8 cellular contexts compared by ENCODE assay signal in genomic region chr19:45402469-45403070, GRCh38. TPM values are rescaled to one million over a fixed set of nuclear protein-coding genes. Genes with fewer than 3 reads are reported as not detected.
A peak's percentile ranks its signal among the peaks of the same experiment; 100 is the strongest.
DNase-seq lines count a peak whose midpoint lies in the region; ATAC-seq and TF ChIP-seq lines count a peak whose summit lies in the region.

No MANE protein-coding gene starts in this region.

- H3K4ac ChIP-seq in IMR-90 (ENCODE audit: low read depth, low read length): peak overlapping the region; percentile 54; the same call in 1 of the 2 replicates

- H3K4me1 ChIP-seq in IMR-90 (ENCODE audit: control insufficient read depth, insufficient read depth, low read length): peaks cover 5% of the 10 kb centered on the region
- peaks cover 27% of the 10 kb centered on the region for H3K4me1 ChIP-seq in ectodermal cell (ENCODE audit: control insufficient read depth, insufficient read depth, low read length)

- TF ChIP-seq RAD21 in IMR-90 (IDR thresholded peaks at IDR 0.05; ENCODE audit: low read length): no peak

- 0 out of 2 replicates have a peak overlapping the region, but pooled peaks have one; percentile 31 for H3K14ac ChIP-seq in IMR-90 (replicated peaks; ENCODE audit: low read depth, low read length)

- 24% methylated on average over 24 of the region's 32 CpGs; no CpG with 5 or more reads in 1 of the 2 experiments for WGBS in IMR-90 (ENCODE audit: extremely low coverage in 2 of 2, insufficient read length in 1 of 2), 2 experiments
- WGBS in ectodermal cell, 2 experiments: 15% methylated on average over 32 of the region's 32 CpGs

- peak overlapping the region in 1 of 2 experiments; percentile 38; a peak in 1 of 4 replicates for H4K8ac ChIP-seq in IMR-90 (ENCODE audit: low read depth in 2 of 2, low read length in 2 of 2)

- H4K91ac ChIP-seq in IMR-90 (ENCODE audit: insufficient read depth, low read depth, low read length): peak overlapping the region; percentile 32; the same call in 1 of the 2 replicates

- H2BK20ac ChIP-seq in IMR-90 (ENCODE audit: low read depth, low read length): peak overlapping the region; percentile 51; the same call in 1 of the 2 replicates

- H3K4me3 ChIP-seq in BJ (ENCODE audit: low read depth, low read length) (no peak overlapping the region), IMR-90 (ENCODE audit: insufficient read depth, low read depth, low read length) (no peak overlapping the region), ectodermal cell (ENCODE audit: insufficient read depth, low read depth, low read length) (peak overlapping the region; percentile 11)

- H3K4me1 Mint-ChIP-seq in nephron: peaks cover 24% of the 10 kb centered on the region

- no peak for TF ChIP-seq POLR2A in IMR-90 (IDR thresholded peaks at IDR 0.05; ENCODE audit: low read depth, low read length)

- in situ Hi-C loops in IMR-90 (cut with MboI; ENCODE audit: low sequenced_read_pairs): no loop called here

- 0 out of 2 replicates have a peak overlapping the region, but pooled peaks have one; percentile 30 for H2BK120ac ChIP-seq in IMR-90 (ENCODE audit: low read depth, low read length)

- no peaks in the 10 kb centered on the region for H3K27me3 ChIP-seq in BJ (ENCODE audit: control insufficient read depth, insufficient read depth, low read length)
- H3K27me3 ChIP-seq in IMR-90 (ENCODE audit: control insufficient read depth, insufficient read depth, low read length): no peaks in the 10 kb centered on the region
- H3K27me3 ChIP-seq in ectodermal cell (ENCODE audit: control insufficient read depth, insufficient read depth, low read length, poor library complexity, severe bottlenecking): peaks cover 46% of the 10 kb centered on the region

- no peaks in the 10 kb centered on the region; the same call in 1 of the 2 replicates for H4K20me1 ChIP-seq in IMR-90 (ENCODE audit: insufficient read depth, low read length)

- peak overlapping the region; percentile 86; the same call in 1 of the 3 replicates for H2BK15ac ChIP-seq in IMR-90 (ENCODE audit: low read depth, low read length)

- no peaks in the 10 kb centered on the region for H3K9me3 Mint-ChIP-seq in nephron

- no peak overlapping the region for H4K5ac ChIP-seq in IMR-90 (ENCODE audit: low read depth, low read length)

- peak overlapping the region; percentile 77 for H2AFZ ChIP-seq in IMR-90 (replicated peaks; ENCODE audit: low read length, poor library complexity)

- peak overlapping the region; percentile 29; the same call in 1 of the 2 replicates for H2AK5ac ChIP-seq in IMR-90 (ENCODE audit: low read depth, low read length)

- CTCF ChIA-PET in BJ (lab: Yijun Ruan, JAX): interaction anchor here (1.1 to 3.9 kb wide), 13 partner anchors 11 to 240 kb away, joined by 3 to 25 read pairs (median 4); no protein-coding TSS in a partner anchor
- CTCF ChIA-PET in IMR-90 (lab: Yijun Ruan, JAX): interaction anchor here (1.4 kb wide), 1 partner anchor 77 kb away, joined by 3 read pairs; no protein-coding TSS in a partner anchor

- H3K23ac ChIP-seq in IMR-90 (ENCODE audit: low read depth, low read length): peak overlapping the region; percentile 76; the same call in 1 of the 2 replicates

- no peak overlapping the region for H2AK9ac ChIP-seq in IMR-90 (replicated peaks; ENCODE audit: low read depth, low read length, poor library complexity)

- H3K36me3 Mint-ChIP-seq in nephron (ENCODE audit: low read depth): no peaks in the 10 kb centered on the region

- H2BK5ac ChIP-seq in IMR-90 (ENCODE audit: low read depth, low read length, poor library complexity, severe bottlenecking): no peak overlapping the region

- DNase-seq in BJ (ENCODE audit: low read depth): no peak
- no peak for DNase-seq in IMR-90
- no peak for DNase-seq in RPMI8226
- no peak for DNase-seq in NCI-H510A (lab: John Stamatoyannopoulos, UW)
- DNase-seq in cerebellum (ENCODE audit: low spot score): no peak

- no peak overlapping the region for H3K27ac Mint-ChIP-seq in nephron

- no peak overlapping the region for H3K4me2 ChIP-seq in IMR-90 (ENCODE audit: low read depth, low read length)

- no peak overlapping the region for H3K56ac ChIP-seq in IMR-90 (ENCODE audit: extremely low read depth, insufficient read depth, low read length)

- no peak overlapping the region for H3K9ac ChIP-seq in IMR-90 (ENCODE audit: low read depth, low read length)

- no peaks in the 10 kb centered on the region for H3K36me3 ChIP-seq in BJ (ENCODE audit: control insufficient read depth, insufficient read depth, low read length)
- no peaks in the 10 kb centered on the region for H3K36me3 ChIP-seq in IMR-90 (ENCODE audit: control insufficient read depth, insufficient read depth, low read length)
- no peaks in the 10 kb centered on the region for H3K36me3 ChIP-seq in ectodermal cell (ENCODE audit: control insufficient read depth, insufficient read depth, low read length)

- no TSS peak for BruUV-seq in IMR-90 (replicated peaks; lab: Mats Ljungman, UMichigan)

- no peak overlapping the region for H3K18ac ChIP-seq in IMR-90 (ENCODE audit: low read depth, low read length)

- TF ChIP-seq CTCF in BJ (IDR thresholded peaks at IDR 0.05; ENCODE audit: insufficient read depth, low read depth, low read length) (peak; percentile 54; the same call in 1 of the 2 replicates), IMR-90 (conservative IDR thresholded peaks at IDR 0.05; ENCODE audit: low read depth, low read length) (peak; percentile 33), nephron (IDR thresholded peaks at IDR 0.05; ENCODE audit: unreplicated experiment in 3 of 3) (peak; percentile 32 to 61 (median 36))

- intact Hi-C loops in IMR-90 (cut with micrococcal nuclease): no loop called here

- H3K4me3 Mint-ChIP-seq in nephron: peak overlapping the region in 2 of 3 experiments; percentile 32 to 90

- H3K79me1 ChIP-seq in IMR-90 (ENCODE audit: low read depth in 1 of 2, low read length in 2 of 2): peaks cover 10 to 60% of the 10 kb centered on the region in 2 experiments; a peak in 3 of 4 replicates

- POLR2A ChIA-PET in BJ (lab: Charles Lee): interaction anchor here (0.6 kb wide), 1 partner anchor 488 kb away, joined by 4 read pairs; no protein-coding TSS in a partner anchor
- POLR2A ChIA-PET in IMR-90 (lab: Charles Lee; ENCODE audit: unreplicated experiment): no interaction called here

- no peak overlapping the region for H3K27ac ChIP-seq in IMR-90 (ENCODE audit: insufficient read depth, low read length)
- no peak overlapping the region for H3K27ac ChIP-seq in ectodermal cell (ENCODE audit: insufficient read depth, low read depth, low read length, poor library complexity, severe bottlenecking)

- peaks cover 77% of the 10 kb centered on the region for H3K27me3 Mint-ChIP-seq in nephron (ENCODE audit: low read depth)

- no peaks in the 10 kb centered on the region for H3K9me3 ChIP-seq in IMR-90 (ENCODE audit: control insufficient read depth, insufficient read depth, low read length)
- H3K9me3 ChIP-seq in ectodermal cell (ENCODE audit: control insufficient read depth, low read length): no peaks in the 10 kb centered on the region

- H3K9me1 ChIP-seq in IMR-90 (ENCODE audit: insufficient read depth, low read length): peaks cover 6% of the 10 kb centered on the region; the same call in 1 of the 2 replicates

- ATAC-seq in IMR-90 (ENCODE audit: low read depth) (no peak), GM19467 (IDR thresholded peaks at IDR 0.05; ENCODE audit: unreplicated experiment) (no peak)

- dilution Hi-C loops in IMR-90 (cut with HindIII; ENCODE audit: low sequenced_read_pairs, unreplicated experiment): no loop called here

TF ChIP-seq in IMR-90, 13 proteins besides CTCF, POLR2A, EP300 and RAD21:
- TF ChIP-seq MAZ (IDR thresholded peaks at IDR 0.05; ENCODE audit: borderline replicate concordance, low read depth, low read length) (peak; percentile 11; the same call in 1 of the 2 replicates), BHLHE40 (IDR thresholded peaks at IDR 0.05; ENCODE audit: low read depth, low read length) (no peak), NFE2L2 (IDR thresholded peaks at IDR 0.05; ENCODE audit: low read depth, low read length) (no peak)
TF ChIP-seq in IMR-90: peak in this region for 1.

RNA-seq across cellular contexts. Expression of gene PPP1R13L, which starts 2.3 kb away (rescaled TPM):
- polyA plus RNA-seq in BJ (2011; rRNA removed): 5.4 and 12.3 TPM in 2 replicates
- polyA minus RNA-seq in BJ (2011; rRNA and poly(A)+ RNA removed): 8.8 and 18.1 TPM in 2 replicates
- total RNA-seq in IMR-90 (2012; rRNA removed): 0.56 and 3.0 TPM in 2 replicates
- 11.6 and 13.3 TPM in 2 replicates for polyA plus RNA-seq in IMR-90 (2012; rRNA removed)
- 11.6 and 19.4 TPM in 2 replicates for polyA plus RNA-seq in IMR-90 (2012; cell fraction: cytosol; rRNA removed)
- polyA plus RNA-seq in IMR-90 (2012; cell fraction: nucleus; rRNA removed; ENCODE audit: low replicate concordance): 24.0 and 44.8 TPM in 2 replicates
- 19.1 TPM for polyA plus RNA-seq in ectodermal cell (2013, experiment 1 of 4)
- polyA plus RNA-seq in ectodermal cell (2013, experiment 2 of 4): 15.5 TPM
- polyA plus RNA-seq in ectodermal cell (2013, experiment 3 of 4): 13.9 TPM
- polyA plus RNA-seq in ectodermal cell (2013, experiment 4 of 4): 19.4 TPM
- total RNA-seq in cerebellum: 1.4 TPM

RNA-seq across cellular contexts. Expression of gene POLR1G, which starts 3.9 kb away (rescaled TPM):
- 3.0 and 3.6 TPM in 2 replicates for polyA plus RNA-seq in BJ (2011; rRNA removed)
- 2.3 and 4.1 TPM in 2 replicates for polyA minus RNA-seq in BJ (2011; rRNA and poly(A)+ RNA removed)
- total RNA-seq in IMR-90 (2012; rRNA removed): 10.3 and 12.5 TPM in 2 replicates
- 8.0 and 8.8 TPM in 2 replicates for polyA plus RNA-seq in IMR-90 (2012; rRNA removed)
- 3.3 and 3.9 TPM in 2 replicates for polyA plus RNA-seq in IMR-90 (2012; cell fraction: cytosol; rRNA removed)
- 2.0 and 2.1 TPM in 2 replicates for polyA plus RNA-seq in IMR-90 (2012; cell fraction: nucleus; rRNA removed; ENCODE audit: low replicate concordance)
- 12.6 TPM for polyA plus RNA-seq in ectodermal cell (2013, experiment 1 of 4)
- polyA plus RNA-seq in ectodermal cell (2013, experiment 2 of 4): 13.0 TPM
- polyA plus RNA-seq in ectodermal cell (2013, experiment 3 of 4): 7.0 TPM
- 8.8 TPM for polyA plus RNA-seq in ectodermal cell (2013, experiment 4 of 4)
- 2.9 TPM for total RNA-seq in cerebellum

RNA-seq across cellular contexts. Expression of gene ERCC1, which starts 21.1 kb away (rescaled TPM):
- 84.3 and 121 TPM in 2 replicates for polyA plus RNA-seq in BJ (2011; rRNA removed)
- 69.3 and 116 TPM in 2 replicates for polyA minus RNA-seq in BJ (2011; rRNA and poly(A)+ RNA removed)
- 76.9 and 84.2 TPM in 2 replicates for total RNA-seq in IMR-90 (2012; rRNA removed)
- 132 and 153 TPM in 2 replicates for polyA plus RNA-seq in IMR-90 (2012; rRNA removed)
- polyA plus RNA-seq in IMR-90 (2012; cell fraction: cytosol; rRNA removed): 113 and 118 TPM in 2 replicates
- 152 and 183 TPM in 2 replicates for polyA plus RNA-seq in IMR-90 (2012; cell fraction: nucleus; rRNA removed; ENCODE audit: low replicate concordance)
- 100 TPM for polyA plus RNA-seq in ectodermal cell (2013, experiment 1 of 4)
- 96.3 TPM for polyA plus RNA-seq in ectodermal cell (2013, experiment 2 of 4)
- polyA plus RNA-seq in ectodermal cell (2013, experiment 3 of 4): 66.1 TPM
- 76.0 TPM for polyA plus RNA-seq in ectodermal cell (2013, experiment 4 of 4)
- 36.9 TPM for total RNA-seq in cerebellum

RNA-seq across cellular contexts. Expression of gene ERCC2, which starts 32.2 kb away (rescaled TPM):
- polyA plus RNA-seq in BJ (2011; rRNA removed) (63.7 and 94.6 TPM in 2 replicates), IMR-90 (2012; rRNA removed) (66.5 and 75.6 TPM in 2 replicates)
- 48.9 and 49.9 TPM in 2 replicates for polyA minus RNA-seq in BJ (2011; rRNA and poly(A)+ RNA removed)
- total RNA-seq in IMR-90 (2012; rRNA removed) (26.7 and 30.6 TPM in 2 replicates), cerebellum (20.6 TPM)
- polyA plus RNA-seq in IMR-90 (2012; cell fraction: cytosol; rRNA removed): 51.6 and 67.4 TPM in 2 replicates
- 119 and 274 TPM in 2 replicates for polyA plus RNA-seq in IMR-90 (2012; cell fraction: nucleus; rRNA removed; ENCODE audit: low replicate concordance)
- 96.4 TPM for polyA plus RNA-seq in ectodermal cell (2013, experiment 1 of 4)
- 97.9 TPM for polyA plus RNA-seq in ectodermal cell (2013, experiment 2 of 4)
- 63.9 TPM for polyA plus RNA-seq in ectodermal cell (2013, experiment 3 of 4)
- polyA plus RNA-seq in ectodermal cell (2013, experiment 4 of 4): 71.3 TPM
